In genomic region chr22:17637490-17638181, GRCh38 we compare ENCODE assay signal across 8 cellular contexts. TPM values are rescaled to one million over a fixed set of nuclear protein-coding genes. Genes with fewer than 3 reads are reported as not detected.
DNase-seq lines count a peak whose midpoint lies in the region; ATAC-seq and TF ChIP-seq lines count a peak whose summit lies in the region.

No MANE protein-coding gene starts in this region.

- H3K4me3 Mint-ChIP-seq in Calu3 (ENCODE audit: low read depth, unreplicated experiment), result peak overlapping the region; percentile 88

- H3K27ac ChIP-seq in effector memory CD4-positive, alpha-beta T cell (ENCODE audit: insufficient read depth, low read length, poor library complexity, severe bottlenecking), result peak overlapping the region; percentile 97
- H3K27ac ChIP-seq in osteoblast (ENCODE audit: low read depth, low read length), result peak overlapping the region; percentile 95

- no peaks in the 10 kb centered on the region for H3K36me3 ChIP-seq in effector memory CD4-positive, alpha-beta T cell (ENCODE audit: control insufficient read depth, insufficient read depth, low read length)
- H3K36me3 ChIP-seq in osteoblast (ENCODE audit: insufficient read depth, low read length), result no peaks in the 10 kb centered on the region

- no TSS peak for BruUV-seq in Calu3 (replicated peaks; lab: Mats Ljungman, UMichigan)

- intact Hi-C loops in Calu3 (cut with micrococcal nuclease; ENCODE audit: unreplicated experiment), result no loop called here

- peaks cover 28% of the 10 kb centered on the region for H3K4me1 Mint-ChIP-seq in Calu3 (ENCODE audit: low read depth, unreplicated experiment)

- DNase-seq in Calu3, result no peak
- peak; percentile 43 for DNase-seq in MV-4-11 (lab: John Stamatoyannopoulos, UW)
- DNase-seq in effector memory CD4-positive, alpha-beta T cell, result no peak
- DNase-seq in osteoblast (ENCODE audit: insufficient read length, low spot score, missing footprints), result peak; percentile 41
- no peak for DNase-seq in EL

- H3K4me3 ChIP-seq in effector memory CD4-positive, alpha-beta T cell (ENCODE audit: insufficient read depth, low read depth, low read length, poor library complexity, severe bottlenecking), result peak overlapping the region; percentile 79
- H3K4me3 ChIP-seq in osteoblast (ENCODE audit: insufficient read depth, low read length), result peak overlapping the region; percentile 95

- peak overlapping the region; percentile 87 for H3K27ac Mint-ChIP-seq in Calu3 (ENCODE audit: unreplicated experiment)

- H3K4me2 ChIP-seq in osteoblast (ENCODE audit: insufficient read depth, low read length), result peak overlapping the region; percentile 93

- peaks cover 13% of the 10 kb centered on the region for H3K4me1 ChIP-seq in effector memory CD4-positive, alpha-beta T cell (ENCODE audit: control insufficient read depth, insufficient read depth, low read length, poor library complexity, severe bottlenecking)
- peaks cover 16% of the 10 kb centered on the region for H3K4me1 ChIP-seq in osteoblast (ENCODE audit: insufficient read depth, low read length)

- ATAC-seq in HG02798 (IDR thresholded peaks at IDR 0.05; ENCODE audit: poor library complexity, unreplicated experiment), result no peak
- no peak for ATAC-seq in HG03439 (IDR thresholded peaks at IDR 0.05; ENCODE audit: unreplicated experiment)
- ATAC-seq in HG02852 (IDR thresholded peaks at IDR 0.05; ENCODE audit: unreplicated experiment), result no peak

- H3K36me3 Mint-ChIP-seq in Calu3 (ENCODE audit: insufficient read depth, unreplicated experiment), result peaks cover 32% of the 10 kb centered on the region

- TF ChIP-seq CTCF in Calu3 (IDR thresholded peaks at IDR 0.05; ENCODE audit: unreplicated experiment) (no peak), osteoblast (IDR thresholded peaks at IDR 0.05; ENCODE audit: extremely low read depth, low read depth, low read length) (no peak)

- no peaks in the 10 kb centered on the region for H4K20me1 ChIP-seq in osteoblast (ENCODE audit: insufficient read depth, low read length)

- H2AFZ ChIP-seq in osteoblast (ENCODE audit: low read length), result peak overlapping the region; percentile 96

- H3K9me3 ChIP-seq in effector memory CD4-positive, alpha-beta T cell (ENCODE audit: control insufficient read depth, low read length), result no peaks in the 10 kb centered on the region
- no peaks in the 10 kb centered on the region for H3K9me3 ChIP-seq in osteoblast (ENCODE audit: low read depth, low read length)

- H3K27me3 Mint-ChIP-seq in Calu3 (ENCODE audit: unreplicated experiment), result no peaks in the 10 kb centered on the region

- H3K9me3 Mint-ChIP-seq in Calu3 (ENCODE audit: low read depth, unreplicated experiment), result no peaks in the 10 kb centered on the region

- H3K27me3 ChIP-seq in effector memory CD4-positive, alpha-beta T cell (replicated peaks; ENCODE audit: control insufficient read depth, insufficient read depth, low read length, poor library complexity, severe bottlenecking), result no peaks in the 10 kb centered on the region
- H3K27me3 ChIP-seq in osteoblast (ENCODE audit: insufficient read depth, low read length), result no peaks in the 10 kb centered on the region

- H3K79me2 ChIP-seq in osteoblast (ENCODE audit: insufficient read depth, low read length), result peaks cover 37% of the 10 kb centered on the region

- CTCF ChIA-PET in Calu3 (lab: Charles Lee), result no interaction called here

RNA-seq across cellular contexts. Expression of gene BCL2L13, which starts 0.9 kb away (rescaled TPM):
- total RNA-seq in Calu3 (2022) (47.1 and 49.3 TPM in 2 replicates), osteoblast (82.2 and 86.5 TPM in 2 replicates)

RNA-seq across cellular contexts. Expression of gene ATP6V1E1, which starts 9.1 kb away (rescaled TPM):
- total RNA-seq in Calu3 (2022), result 105 and 116 TPM in 2 replicates
- 120 and 147 TPM in 2 replicates for total RNA-seq in osteoblast

Comparison
In these comparisons a context has a peak if more than half of its experiments do, and no peak if none do; other contexts are left out.
1. DNase-seq: peak in MV-4-11 (single experiment) and osteoblast (single experiment); none in Calu3 (single experiment), effector memory CD4-positive, alpha-beta T cell (0 of 3) and EL (single experiment).